In genomic region chr17:56653877-56654276, GRCh38 we compare ENCODE assay signal across 8 cellular contexts.
DNase-seq lines count a peak whose midpoint lies in the region; ATAC-seq and TF ChIP-seq lines count a peak whose summit lies in the region.

No MANE protein-coding gene starts in this region.

- H3K36me3 ChIP-seq in upper lobe of right lung = no peaks in the 10 kb centered on the region

- peaks cover 2% of the 10 kb centered on the region for H3K4me1 Mint-ChIP-seq in activated naive CD8-positive, alpha-beta T cell treated with anti-CD3 and anti-CD28 coated beads, Interleukin-2, amount 10 ng/mL, durations not matched to agents 7 days and 5 days

- peaks cover 3% of the 10 kb centered on the region for H3K9me3 Mint-ChIP-seq in activated naive CD8-positive, alpha-beta T cell treated with anti-CD3 and anti-CD28 coated beads, Interleukin-2, amount 10 ng/mL, durations not matched to agents 7 days and 5 days

- no peaks in the 10 kb centered on the region for H3K36me3 Mint-ChIP-seq in activated naive CD8-positive, alpha-beta T cell treated with anti-CD3 and anti-CD28 coated beads, Interleukin-2, amount 10 ng/mL, durations not matched to agents 7 days and 5 days

- POLR2A ChIA-PET in activated naive CD8-positive, alpha-beta T cell treated with anti-CD3 and anti-CD28 coated beads, Interleukin-2, amount 10 ng/mL, durations not matched to agents 7 days and 5 days (lab: Charles Lee) = no interaction called here

- no peak overlapping the region for H3K4me3 ChIP-seq in upper lobe of right lung

- H3K27me3 ChIP-seq in upper lobe of right lung = no peaks in the 10 kb centered on the region

- peaks cover 7% of the 10 kb centered on the region for H3K27me3 Mint-ChIP-seq in activated naive CD8-positive, alpha-beta T cell treated with anti-CD3 and anti-CD28 coated beads, Interleukin-2, amount 10 ng/mL, durations not matched to agents 7 days and 5 days

- no peaks in the 10 kb centered on the region for H3K4me1 ChIP-seq in upper lobe of right lung

- TF ChIP-seq CTCF in upper lobe of right lung (IDR thresholded peaks at IDR 0.05) = peak; percentile 41

- H3K4me3 Mint-ChIP-seq in activated naive CD8-positive, alpha-beta T cell treated with anti-CD3 and anti-CD28 coated beads, Interleukin-2, amount 10 ng/mL, durations not matched to agents 7 days and 5 days = no peak overlapping the region

- H3K9me3 ChIP-seq in upper lobe of right lung = no peaks in the 10 kb centered on the region

- intact Hi-C loops in upper lobe of right lung (cut with DNase I) = no loop called here

- peak; percentile 51 for DNase-seq in DMS 273 treated with DMSO at 0.1 percent for 48 hours (lab: John Stamatoyannopoulos, UW)
- peak; percentile 9 for DNase-seq in SKM-1 (lab: John Stamatoyannopoulos, UW; ENCODE audit: unreplicated experiment)
- DNase-seq in activated naive CD8-positive, alpha-beta T cell treated with anti-CD3 and anti-CD28 coated beads, Interleukin-2, amount 10 ng/mL, durations not matched to agents 7 days and 5 days = no peak
- DNase-seq in lung microvascular endothelial cell (ENCODE audit: low read depth in 2 of 2) = peak; percentile 34 to 52
- DNase-seq in upper lobe of right lung = no peak
- DNase-seq in NCI-H1436 (lab: John Stamatoyannopoulos, UW) = no peak

- no peak overlapping the region for H3K27ac ChIP-seq in upper lobe of right lung

- ATAC-seq in GM19467 (IDR thresholded peaks at IDR 0.05; ENCODE audit: unreplicated experiment) = peak; percentile 99
- ATAC-seq in HG03520 (IDR thresholded peaks at IDR 0.05; ENCODE audit: unreplicated experiment) = peak; percentile 98
- ATAC-seq in activated naive CD8-positive, alpha-beta T cell treated with anti-CD3 and anti-CD28 coated beads, Interleukin-2, amount 10 ng/mL, durations not matched to agents 7 days and 5 days (ENCODE audit: low read depth) = peak; percentile 89
- peak; percentile 75 for ATAC-seq in upper lobe of right lung

- no peak overlapping the region for H3K27ac Mint-ChIP-seq in activated naive CD8-positive, alpha-beta T cell treated with anti-CD3 and anti-CD28 coated beads, Interleukin-2, amount 10 ng/mL, durations not matched to agents 7 days and 5 days

Comparison
In these comparisons a context has a peak if more than half of its experiments do, and no peak if none do; other contexts are left out.
1. DNase-seq: peak in DMS 273 treated with DMSO at 0.1 percent for 48 hours (single experiment), SKM-1 (single experiment) and lung microvascular endothelial cell (2 of 2); none in activated naive CD8-positive, alpha-beta T cell treated with anti-CD3 and anti-CD28 coated beads, Interleukin-2, amount 10 ng/mL, durations not matched to agents 7 days and 5 days (single experiment), upper lobe of right lung (single experiment) and NCI-H1436 (single experiment).
2. Peak in every context shown above with its lines, with median percentiles within 50 percentile points of each other: ATAC-seq.